Comparison of ENCODE assay signal across 9 cellular contexts in the genomic region with DNA sequence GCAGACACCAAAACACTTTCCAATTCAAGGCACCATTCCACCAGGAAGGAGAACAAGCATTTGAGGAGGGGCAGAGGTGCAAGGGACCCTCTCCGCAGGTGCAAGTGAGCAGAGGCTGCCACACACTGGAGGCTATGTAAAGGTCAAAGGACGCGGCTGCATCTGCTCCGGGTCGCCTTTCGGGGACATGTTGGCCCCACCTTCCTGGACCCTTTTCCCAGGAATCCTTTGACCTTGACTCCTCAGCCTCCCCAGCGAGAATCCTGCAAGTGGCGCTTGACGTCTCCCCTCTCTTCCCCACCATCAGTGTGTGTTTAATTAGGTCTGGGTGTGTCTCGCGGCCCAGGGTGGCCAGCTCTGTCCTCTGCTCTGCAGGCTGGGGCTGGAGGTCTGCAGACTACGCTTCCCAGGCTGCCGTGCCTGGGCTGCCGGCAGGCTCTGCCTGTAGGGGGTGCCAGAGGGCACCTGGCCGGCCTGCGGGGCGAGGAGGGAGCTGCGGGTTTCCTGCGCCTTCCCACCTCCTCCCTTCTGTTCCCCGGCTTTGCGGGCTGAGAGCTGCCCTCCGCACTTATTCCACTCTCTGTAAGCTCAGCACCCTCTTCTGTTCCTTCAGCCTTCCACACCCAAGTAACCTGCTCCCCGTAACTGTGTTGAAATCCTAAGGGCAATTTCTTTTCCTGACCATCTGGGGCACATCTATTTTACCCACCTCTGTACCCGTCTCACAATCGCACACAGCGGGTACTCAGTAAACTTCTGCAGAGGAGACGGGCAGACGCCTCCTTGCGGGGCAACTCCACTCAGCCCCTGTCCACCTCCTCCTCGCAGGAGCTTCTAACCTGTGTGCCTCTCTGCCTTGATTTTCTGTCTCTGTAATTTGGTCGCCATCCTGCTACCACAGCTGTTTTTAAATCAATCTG.
A peak's percentile ranks its signal among the peaks of the same experiment; 100 is the strongest.
DNase-seq lines count a peak whose midpoint lies in the region; ATAC-seq and TF ChIP-seq lines count a peak whose summit lies in the region.
"Had no signal": no experiment of that assay in that cellular context is flagged by ENCODE, and none has a peak within 500 bp of the region (broad histone marks: within the 10 kb centered on the region; RNA-seq: fewer than 3 reads in every experiment).

No MANE protein-coding gene starts in this region.

- H3K36me3 Mint-ChIP-seq in activated CD8-positive, alpha-beta T cell treated with anti-CD3 and anti-CD28 coated beads, Interleukin-2, amount 10 ng/mL, durations not matched to agents 7 days and 5 days (ENCODE audit: low read depth), result no peaks in the 10 kb centered on the region

- H3K36me3 ChIP-seq in mucosa of descending colon (ENCODE audit: low read depth), result no peaks in the 10 kb centered on the region
- H3K36me3 ChIP-seq in stomach, result no peaks in the 10 kb centered on the region

- intact Hi-C loops in mucosa of descending colon (cut with DNase I, micrococcal nuclease), result loop anchor here in 1 of 2 donors (2.0 kb wide), 1 partner anchor 57 kb away; no protein-coding TSS in a partner anchor
- intact Hi-C loops in stomach (cut with DNase I; ENCODE audit: low total_unique reads), result no loop called here

- H3K9me3 Mint-ChIP-seq in activated CD8-positive, alpha-beta T cell treated with anti-CD3 and anti-CD28 coated beads, Interleukin-2, amount 10 ng/mL, durations not matched to agents 7 days and 5 days (ENCODE audit: insufficient read depth), result no peaks in the 10 kb centered on the region

- TF ChIP-seq EP300 in stomach (IDR thresholded peaks at IDR 0.05), result no peak

- POLR2A ChIA-PET in activated CD8-positive, alpha-beta T cell treated with anti-CD3 and anti-CD28 coated beads, Interleukin-2, amount 10 ng/mL, durations not matched to agents 7 days and 5 days (lab: Charles Lee), result no interaction called here

- WGBS in stomach, 5 donors, result 10 to 17% (median 11%) methylated on average over 29 to 31 of the region's 31 CpGs

- peak; percentile 48 for ATAC-seq in GM21786 (IDR thresholded peaks at IDR 0.05; ENCODE audit: unreplicated experiment)
- peak; percentile 89 for ATAC-seq in activated CD8-positive, alpha-beta T cell treated with anti-CD3 and anti-CD28 coated beads, Interleukin-2, amount 10 ng/mL, durations not matched to agents 7 days and 5 days
- ATAC-seq in mucosa of descending colon, result peak; percentile 90
- no peak for ATAC-seq in HG03565 (IDR thresholded peaks at IDR 0.05; ENCODE audit: unreplicated experiment)

- no peak overlapping the region for H3K4me3 ChIP-seq in mucosa of descending colon
- no peak overlapping the region for H3K4me3 ChIP-seq in stomach
- H3K4me3 ChIP-seq: SK-N-MC had no signal

- H3K27ac Mint-ChIP-seq in activated CD8-positive, alpha-beta T cell treated with anti-CD3 and anti-CD28 coated beads, Interleukin-2, amount 10 ng/mL, durations not matched to agents 7 days and 5 days, result no peak overlapping the region

- CTCF ChIA-PET in activated CD8-positive, alpha-beta T cell treated with anti-CD3 and anti-CD28 coated beads, Interleukin-2, amount 10 ng/mL, durations not matched to agents 7 days and 5 days (lab: Charles Lee), result interaction anchor here (0.6 to 2.1 kb wide), 17 partner anchors 9 to 328 kb away, joined by 3 to 13 read pairs (median 4); no protein-coding TSS in a partner anchor

- no peak for TF ChIP-seq POLR2A in stomach (IDR thresholded peaks at IDR 0.05)

- H3K4me3 Mint-ChIP-seq in activated CD8-positive, alpha-beta T cell treated with anti-CD3 and anti-CD28 coated beads, Interleukin-2, amount 10 ng/mL, durations not matched to agents 7 days and 5 days, result no peak overlapping the region

- H3K4me1 ChIP-seq in mucosa of descending colon (ENCODE audit: low read depth) (no peaks in the 10 kb centered on the region), stomach (peaks cover 0 to 11% (median 7%) of the 10 kb centered on the region in 4 donors)

- peaks cover 12% of the 10 kb centered on the region for H3K4me1 Mint-ChIP-seq in activated CD8-positive, alpha-beta T cell treated with anti-CD3 and anti-CD28 coated beads, Interleukin-2, amount 10 ng/mL, durations not matched to agents 7 days and 5 days (ENCODE audit: low read depth)

- DNase-seq in COLO668 (lab: John Stamatoyannopoulos, UW; ENCODE audit: unreplicated experiment) (peak; percentile 83), NCI-H2171 treated with DMSO at 0.1 percent for 48 hours (lab: John Stamatoyannopoulos, UW) (peak; percentile 34), epidermal melanocyte (ENCODE audit: insufficient read length, low spot score) (peak; percentile 50), mucosa of descending colon (peak; percentile 52 to 78 (median 66)), stomach (peak; percentile 38)
- peak; percentile 61 for DNase-seq in activated CD8-positive, alpha-beta T cell treated with anti-CD3 and anti-CD28 coated beads, Interleukin-2, amount 10 ng/mL, durations not matched to agents 7 days and 5 days

- H3K27ac ChIP-seq in stomach, result no peak overlapping the region
- H3K27ac ChIP-seq: SK-N-MC had no signal

- H3K9me3 ChIP-seq in mucosa of descending colon (no peaks in the 10 kb centered on the region), stomach (no peaks in the 10 kb centered on the region)

- peaks cover 22% of the 10 kb centered on the region for H3K27me3 Mint-ChIP-seq in activated CD8-positive, alpha-beta T cell treated with anti-CD3 and anti-CD28 coated beads, Interleukin-2, amount 10 ng/mL, durations not matched to agents 7 days and 5 days (ENCODE audit: low read depth)

- H3K27me3 ChIP-seq in stomach, result peaks cover 5 to 46% (median 12%) of the 10 kb centered on the region in 3 donors

- peak; percentile 89 for TF ChIP-seq CTCF in mucosa of descending colon (IDR thresholded peaks at IDR 0.05)
- peak in 5 of 7 experiments; percentile 23 to 62 (median 48) for TF ChIP-seq CTCF in stomach (IDR thresholded peaks at IDR 0.05)
